In genomic region chr17:69220098-69220497, GRCh38 we compare ENCODE assay signal across 34 cellular contexts. TPM values are rescaled to one million over a fixed set of nuclear protein-coding genes. Genes with fewer than 3 reads are reported as not detected.
"Had no signal": no experiment of that assay in that cellular context is flagged by ENCODE, and none has a peak within 500 bp of the region (broad histone marks: within the 10 kb centered on the region; RNA-seq: fewer than 3 reads in every experiment).

No MANE protein-coding gene starts in this region.

- FAIRE-seq: astrocyte, bronchial epithelial cell had no signal

- H3K4me3 ChIP-seq: adrenal gland, ascending aorta, body of pancreas, breast epithelium, cardiac muscle cell had no signal

- H3K9me3 ChIP-seq: adrenal gland, ascending aorta, body of pancreas, breast epithelium had no signal

- H3K36me3 ChIP-seq: adrenal gland, ascending aorta, brain microvascular endothelial cell, cardiac muscle cell had no signal

- H3K27me3 ChIP-seq: adrenal gland, ascending aorta, body of pancreas, brain microvascular endothelial cell, breast epithelium, cardiac muscle cell had no signal

- DNase-seq: activated effector memory CD4-positive, alpha-beta T cell treated with anti-CD3 and anti-CD28 coated beads, Interleukin-2, amount 50 U/mL, for 16 hours; activated effector memory CD4-positive, alpha-beta T cell treated with Interleukin-2 at 50 U/mL for 16 hours; activated gamma-delta T cell; activated gamma-delta T cell treated with Interleukin-2 at 50 U/mL for 16 hours; activated naive CD4-positive, alpha-beta T cell; activated naive CD4-positive, alpha-beta T cell treated with anti-CD3 and anti-CD28 coated beads for 36 hours; activated naive CD4-positive, alpha-beta T cell treated with anti-CD3 and anti-CD28 coated beads, Interleukin-2, amount 10 ng/mL, durations not matched to agents 7 days and 5 days; activated naive CD4-positive, alpha-beta T cell treated with anti-CD3 and anti-CD28 coated beads, Interleukin-2, amount 50 U/mL, for 16 hours; activated naive CD4-positive, alpha-beta T cell treated with Interleukin-2 at 50 U/mL for 16 hours; activated naive CD8-positive, alpha-beta T cell treated with anti-CD3 and anti-CD28 coated beads for 36 hours; activated naive CD8-positive, alpha-beta T cell treated with anti-CD3 and anti-CD28 coated beads, Interleukin-2, amount 10 ng/mL, durations not matched to agents 7 days and 5 days; activated naive CD8-positive, alpha-beta T cell treated with anti-CD3 and anti-CD28 coated beads, Interleukin-2, amount 50 U/mL, for 24 hours; activated T-cell treated with anti-CD3 and anti-CD28 coated beads, Interleukin-2, amount 50 U/mL, for 1 hour; activated T-cell treated with anti-CD3 and anti-CD28 coated beads, Interleukin-2, amount 50 U/mL, for 24 hours; activated T-cell treated with anti-CD3 and anti-CD28 coated beads, Interleukin-2, amount 50 U/mL, for 4 hours; activated T-cell treated with anti-CD3 and anti-CD28 coated beads, Interleukin-2, amount 50 U/mL, for 48 hours; activated T-cell treated with anti-CD3 and anti-CD28 coated beads, Interleukin-2, amount 50 U/mL, for 72 hours; adrenal gland; amniotic stem cell; amygdala; anterior cingulate cortex; aorta; body of pancreas; brain microvascular endothelial cell; caudate nucleus; central memory CD4-positive, alpha-beta T cell; cerebellar nuclear complex had no signal

- H3K27ac ChIP-seq: adrenal gland, ascending aorta, body of pancreas, brain microvascular endothelial cell, breast epithelium, cardiac muscle cell had no signal

- ATAC-seq: activated naive CD4-positive, alpha-beta T cell treated with anti-CD3 and anti-CD28 coated beads, Interleukin-2, amount 50 U/mL, for 72 hours; activated naive CD8-positive, alpha-beta T cell treated with anti-CD3 and anti-CD28 coated beads, Interleukin-2, amount 50 U/mL, for 24 hours; activated T-cell treated with anti-CD3 and anti-CD28 coated beads, Interleukin-2, amount 50 U/mL, for 4 hours; activated T-cell treated with anti-CD3 and anti-CD28 coated beads, Interleukin-2, amount 50 U/mL, for 72 hours; activated T-helper 17 cell treated with anti-CD3 and anti-CD28 coated beads, Interleukin-2, amount 50 U/mL, for 72 hours; body of pancreas had no signal

- H3K4me1 ChIP-seq: adrenal gland, ascending aorta, body of pancreas, breast epithelium had no signal

RNA-seq across cellular contexts. Expression of gene ABCA10, which starts 8.5 kb away (rescaled TPM):
- total RNA-seq: cardiac muscle cell had no signal
- polyA plus RNA-seq: cardiac muscle cell had no signal
